In the genomic region with DNA sequence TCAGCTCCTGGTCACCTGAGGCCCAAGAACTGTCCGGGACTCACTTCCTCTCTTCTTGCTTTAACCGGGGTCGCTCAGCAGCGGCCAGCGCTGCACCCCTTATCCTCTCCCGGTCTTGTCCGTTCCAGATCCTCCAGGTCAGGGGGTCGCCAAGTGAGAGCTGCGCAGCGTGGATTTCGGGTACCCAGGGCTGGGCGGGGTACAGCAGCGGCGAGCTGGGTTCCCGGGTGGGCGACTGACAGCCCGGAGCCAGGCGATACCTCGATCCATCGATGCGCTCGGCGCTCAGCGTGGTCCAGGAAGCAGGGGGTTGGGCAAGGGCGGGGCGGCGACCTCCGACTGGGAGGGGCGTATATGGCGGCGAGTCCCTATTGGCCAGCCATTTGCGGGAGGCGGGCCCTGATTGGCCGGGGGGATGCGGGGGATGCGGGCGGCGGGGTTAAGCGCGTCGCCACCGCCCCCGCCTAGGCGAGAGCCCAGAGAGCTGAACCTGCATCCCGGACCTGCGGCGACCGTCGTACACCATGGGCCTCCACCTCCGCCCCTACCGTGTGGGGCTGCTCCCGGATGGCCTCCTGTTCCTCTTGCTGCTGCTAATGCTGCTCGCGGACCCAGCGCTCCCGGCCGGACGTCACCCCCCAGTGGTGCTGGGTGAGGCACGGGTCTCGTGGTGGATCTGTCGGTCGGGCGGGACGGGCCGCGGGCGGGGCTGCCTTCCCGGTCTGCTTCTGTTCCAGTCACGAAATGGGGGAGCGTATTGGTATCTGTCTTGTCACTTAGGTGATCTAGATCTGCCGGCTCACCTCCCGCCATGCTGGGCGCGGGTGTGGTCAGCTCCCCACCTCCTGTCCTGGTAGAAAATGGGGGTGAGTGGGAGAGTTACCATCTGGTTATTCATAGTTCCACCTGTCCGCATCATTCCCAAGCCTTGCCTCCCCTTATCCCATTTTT, we compare ENCODE assay signal across 8 cellular contexts. TPM values are rescaled to one million over a fixed set of nuclear protein-coding genes. Genes with fewer than 3 reads are reported as not detected.
DNase-seq lines count a peak whose midpoint lies in the region; ATAC-seq and TF ChIP-seq lines count a peak whose summit lies in the region.

A gene with protein sequence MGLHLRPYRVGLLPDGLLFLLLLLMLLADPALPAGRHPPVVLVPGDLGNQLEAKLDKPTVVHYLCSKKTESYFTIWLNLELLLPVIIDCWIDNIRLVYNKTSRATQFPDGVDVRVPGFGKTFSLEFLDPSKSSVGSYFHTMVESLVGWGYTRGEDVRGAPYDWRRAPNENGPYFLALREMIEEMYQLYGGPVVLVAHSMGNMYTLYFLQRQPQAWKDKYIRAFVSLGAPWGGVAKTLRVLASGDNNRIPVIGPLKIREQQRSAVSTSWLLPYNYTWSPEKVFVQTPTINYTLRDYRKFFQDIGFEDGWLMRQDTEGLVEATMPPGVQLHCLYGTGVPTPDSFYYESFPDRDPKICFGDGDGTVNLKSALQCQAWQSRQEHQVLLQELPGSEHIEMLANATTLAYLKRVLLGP (plus strand): TSS at position 471 of the 951 bp plus-strand sequence. CDS start 54 bp downstream, at position 525.

- H3K27me3 Mint-ChIP-seq in CD4-positive, alpha-beta T cell = no peaks in the 10 kb centered on the region
- no peaks in the 10 kb centered on the region for H3K27me3 Mint-ChIP-seq in activated CD8-positive, alpha-beta memory T cell treated with anti-CD3 and anti-CD28 coated beads, Interleukin-2, amount 10 ng/mL, durations not matched to agents 7 days and 5 days
- H3K27me3 Mint-ChIP-seq in endodermal cell (ENCODE audit: insufficient read depth) = peaks cover 35% of the 10 kb centered on the region

- CTCF ChIA-PET in CD4-positive, alpha-beta T cell (lab: Charles Lee) = interaction anchor here (0.8 to 3.0 kb wide), 3 partner anchors 16 to 83 kb away, joined by 4 to 15 read pairs (median 12); a partner anchor contains a TSS
- CTCF ChIA-PET in activated CD8-positive, alpha-beta memory T cell treated with anti-CD3 and anti-CD28 coated beads, Interleukin-2, amount 10 ng/mL, durations not matched to agents 7 days and 5 days (lab: Charles Lee) = interaction anchor here (0.6 to 6.4 kb wide), 8 partner anchors 8 to 886 kb away, joined by 3 to 56 read pairs (median 4); a partner anchor contains a TSS

- no peaks in the 10 kb centered on the region for H3K9me3 Mint-ChIP-seq in CD4-positive, alpha-beta T cell
- no peaks in the 10 kb centered on the region for H3K9me3 Mint-ChIP-seq in activated CD8-positive, alpha-beta memory T cell treated with anti-CD3 and anti-CD28 coated beads, Interleukin-2, amount 10 ng/mL, durations not matched to agents 7 days and 5 days (ENCODE audit: low read depth)
- H3K9me3 Mint-ChIP-seq in endodermal cell = no peaks in the 10 kb centered on the region

- no peaks in the 10 kb centered on the region for H3K9me3 ChIP-seq in CD4-positive, alpha-beta T cell (ENCODE audit: control insufficient read depth, low read length)
- H3K9me3 ChIP-seq in endodermal cell (ENCODE audit: control insufficient read depth, low read length) = no peaks in the 10 kb centered on the region
- H3K9me3 ChIP-seq in mesodermal cell (ENCODE audit: control insufficient read depth, low read length) = no peaks in the 10 kb centered on the region

- H3K4me1 Mint-ChIP-seq in CD4-positive, alpha-beta T cell (ENCODE audit: low read depth) = peaks cover 17% of the 10 kb centered on the region
- H3K4me1 Mint-ChIP-seq in activated CD8-positive, alpha-beta memory T cell treated with anti-CD3 and anti-CD28 coated beads, Interleukin-2, amount 10 ng/mL, durations not matched to agents 7 days and 5 days = peaks cover 21% of the 10 kb centered on the region
- peaks cover 4% of the 10 kb centered on the region for H3K4me1 Mint-ChIP-seq in endodermal cell

- TF ChIP-seq CTCF in CD4-positive, alpha-beta T cell (IDR thresholded peaks at IDR 0.05) = no peak
- TF ChIP-seq CTCF in endodermal cell (conservative IDR thresholded peaks at IDR 0.05) = no peak

- peak; percentile 94 to 99 (median 96) for DNase-seq in CD4-positive, alpha-beta T cell
- DNase-seq in NK-92 treated with Interleukin-12 subunit alpha and Interleukin-12 subunit beta, amount 100 ng/mL, for 24 hours (lab: John Stamatoyannopoulos, UW) = peak; percentile 84
- DNase-seq in activated CD8-positive, alpha-beta memory T cell treated with anti-CD3 and anti-CD28 coated beads, Interleukin-2, amount 10 ng/mL, durations not matched to agents 7 days and 5 days = peak; percentile 97
- DNase-seq in endodermal cell = peak; percentile 99
- DNase-seq in stimulated activated CD8-positive, alpha-beta memory T cell treated with anti-CD3 and anti-CD28 coated beads, Interleukin-15, amount 100 ng/mL, for 1 hour (ENCODE audit: low read depth) = peak; percentile 95

- H3K36me3 Mint-ChIP-seq in CD4-positive, alpha-beta T cell (ENCODE audit: low read depth) = peaks cover 14% of the 10 kb centered on the region
- peaks cover 3% of the 10 kb centered on the region for H3K36me3 Mint-ChIP-seq in activated CD8-positive, alpha-beta memory T cell treated with anti-CD3 and anti-CD28 coated beads, Interleukin-2, amount 10 ng/mL, durations not matched to agents 7 days and 5 days
- H3K36me3 Mint-ChIP-seq in endodermal cell (ENCODE audit: low read depth) = peaks cover 9% of the 10 kb centered on the region

- H3K9ac ChIP-seq in endodermal cell (ENCODE audit: extremely low read depth, low read length, poor library complexity, severe bottlenecking) = no peak within 1 kb of the TSS

- peak within 1 kb of the TSS; percentile 96 for H3K4me3 ChIP-seq in endodermal cell (ENCODE audit: low read length)
- peak within 1 kb of the TSS; percentile 80 for H3K4me3 ChIP-seq in mesodermal cell (ENCODE audit: extremely low read depth, insufficient read depth, low read length, poor library complexity, severe bottlenecking)

- WGBS in endodermal cell (ENCODE audit: insufficient coverage in 1 of 2, insufficient read length in 1 of 2), 2 experiments = 0 to 2% methylated on average over 42 to 75 of the region's 75 CpGs
- 0 to 1% methylated on average over 60 to 69 of the region's 75 CpGs for WGBS in mesodermal cell (ENCODE audit: insufficient coverage in 2 of 2), 2 experiments

- intact Hi-C loops in CD4-positive, alpha-beta T cell (cut with DNase I, micrococcal nuclease) = loop anchor here in 1 of 2 experiments (5.0 to 10.0 kb wide), 2 partner anchors 200 to 597 kb away; a partner anchor contains a TSS

- peak within 1 kb of the TSS; percentile 21 for H3K27ac ChIP-seq in CD4-positive, alpha-beta T cell (ENCODE audit: low read depth, low read length)
- H3K27ac ChIP-seq in endodermal cell (ENCODE audit: low read depth, low read length) = no peak within 1 kb of the TSS
- H3K27ac ChIP-seq in mesodermal cell (ENCODE audit: low read depth, low read length, severe bottlenecking) = no peak within 1 kb of the TSS

- peaks cover 3% of the 10 kb centered on the region for H3K4me1 ChIP-seq in endodermal cell (ENCODE audit: control insufficient read depth, insufficient read depth, low read length)
- no peaks in the 10 kb centered on the region for H3K4me1 ChIP-seq in mesodermal cell (ENCODE audit: control insufficient read depth, insufficient read depth, low read length, poor library complexity, severe bottlenecking)

- H3K27me3 ChIP-seq in CD4-positive, alpha-beta T cell (ENCODE audit: control insufficient read depth, insufficient read depth, low read length) = no peaks in the 10 kb centered on the region
- peaks cover 9% of the 10 kb centered on the region for H3K27me3 ChIP-seq in endodermal cell (ENCODE audit: control insufficient read depth, insufficient read depth, low read length, poor library complexity, severe bottlenecking)

- POLR2A ChIA-PET in CD4-positive, alpha-beta T cell (lab: Charles Lee) = interaction anchor here (0.6 to 2.5 kb wide), 11 partner anchors 9 to 247 kb away, joined by 3 to 13 read pairs (median 5); a partner anchor contains a TSS

- H3K27ac Mint-ChIP-seq in CD4-positive, alpha-beta T cell = peak within 1 kb of the TSS; percentile 50
- peak within 1 kb of the TSS; percentile 85 for H3K27ac Mint-ChIP-seq in activated CD8-positive, alpha-beta memory T cell treated with anti-CD3 and anti-CD28 coated beads, Interleukin-2, amount 10 ng/mL, durations not matched to agents 7 days and 5 days
- peak within 1 kb of the TSS; percentile 18 for H3K27ac Mint-ChIP-seq in endodermal cell

- ATAC-seq in CD4-positive, alpha-beta T cell (ENCODE audit: poor library complexity) = peak; percentile 99
- ATAC-seq in GM19351 (IDR thresholded peaks at IDR 0.05; ENCODE audit: unreplicated experiment) (peak; percentile 88), HG03469 (IDR thresholded peaks at IDR 0.05; ENCODE audit: unreplicated experiment) (peak; percentile 49)
- peak; percentile 97 for ATAC-seq in activated CD8-positive, alpha-beta memory T cell treated with anti-CD3 and anti-CD28 coated beads, Interleukin-2, amount 10 ng/mL, durations not matched to agents 7 days and 5 days

- H3K36me3 ChIP-seq in endodermal cell (ENCODE audit: control insufficient read depth, insufficient read depth, low read length) = no peaks in the 10 kb centered on the region
- peaks cover 7% of the 10 kb centered on the region for H3K36me3 ChIP-seq in mesodermal cell (ENCODE audit: control insufficient read depth, insufficient read depth, low read length)

- H3K4me3 Mint-ChIP-seq in CD4-positive, alpha-beta T cell = peak within 1 kb of the TSS; percentile 99
- peak within 1 kb of the TSS; percentile 96 for H3K4me3 Mint-ChIP-seq in activated CD8-positive, alpha-beta memory T cell treated with anti-CD3 and anti-CD28 coated beads, Interleukin-2, amount 10 ng/mL, durations not matched to agents 7 days and 5 days
- H3K4me3 Mint-ChIP-seq in endodermal cell = peak within 1 kb of the TSS; percentile 77

RNA-seq across cellular contexts. Expression of the gene that starts here (rescaled TPM):
- 1 to 10 TPM; 4.3 to 4.7 TPM for total RNA-seq in CD4-positive, alpha-beta T cell
- 1 to 10 TPM; 8.4 to 9.3 TPM for total RNA-seq in activated CD8-positive, alpha-beta memory T cell treated with anti-CD3 and anti-CD28 coated beads, Interleukin-2, amount 10 ng/mL, durations not matched to agents 7 days and 5 days
- 1 to 10 TPM; 8.7 to 10.0 TPM for total RNA-seq in endodermal cell
- 10.8 TPM for polyA plus RNA-seq in endodermal cell (2013, experiment 1 of 2)
- 10.7 TPM for polyA plus RNA-seq in endodermal cell (2013, experiment 2 of 2)
- polyA plus RNA-seq in mesodermal cell (2013, experiment 1 of 2) = 13.2 TPM
- 11.7 TPM for polyA plus RNA-seq in mesodermal cell (2013, experiment 2 of 2)

Comparison
In these comparisons a context has a peak if more than half of its experiments do, and no peak if none do; other contexts are left out.
1. ATAC-seq: peak in every context shown above with its lines; median percentile 99 in CD4-positive, alpha-beta T cell; 97 in activated CD8-positive, alpha-beta memory T cell treated with anti-CD3 and anti-CD28 coated beads, Interleukin-2, amount 10 ng/mL, durations not matched to agents 7 days and 5 days; 88 in GM19351; 49 in HG03469.
2. H3K27ac Mint-ChIP-seq: peak in every context shown above with its lines; median percentile 85 in activated CD8-positive, alpha-beta memory T cell treated with anti-CD3 and anti-CD28 coated beads, Interleukin-2, amount 10 ng/mL, durations not matched to agents 7 days and 5 days; 50 in CD4-positive, alpha-beta T cell; 18 in endodermal cell.